38 cellular contexts compared by ENCODE assay signal in the genomic region with DNA sequence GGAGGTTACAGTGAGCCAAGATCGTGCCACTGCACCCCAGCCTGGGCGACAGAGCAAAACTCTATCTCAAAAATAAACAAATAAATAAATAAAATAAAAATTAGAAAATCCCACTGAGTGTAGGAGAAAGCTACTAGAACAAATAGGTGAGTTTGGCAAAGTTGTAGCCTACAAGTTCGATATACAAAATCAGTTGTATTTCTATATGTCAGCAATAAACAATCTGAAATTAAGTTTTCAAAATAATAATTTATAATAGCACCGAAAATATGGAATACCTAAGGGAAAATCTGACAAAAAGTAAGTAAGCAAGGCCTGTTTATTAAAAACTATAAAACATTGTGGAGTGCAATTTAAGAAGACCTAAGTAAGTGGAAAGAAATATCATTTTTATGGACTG. TPM values are rescaled to one million over a fixed set of nuclear protein-coding genes. Genes with fewer than 3 reads are reported as not detected.
"Had no signal": no experiment of that assay in that cellular context is flagged by ENCODE, and none has a peak within 500 bp of the region (broad histone marks: within the 10 kb centered on the region; RNA-seq: fewer than 3 reads in every experiment).

No MANE protein-coding gene starts in this region.

- H3K4me1 ChIP-seq: SJCRH30 had no signal

- H3K9me3 ChIP-seq: MG63, SJCRH30 had no signal

- FAIRE-seq: RCC 7860 had no signal

- H3K36me3 ChIP-seq: MG63, SJCRH30 had no signal

- H2AFZ ChIP-seq: PC-9 had no signal

- H3K27ac ChIP-seq: PC-9, RWPE1, SJCRH30, SK-N-MC had no signal

- H3K4me2 ChIP-seq: PC-9 had no signal

- ATAC-seq: Panc1, Right ventricle myocardium inferior, SK-N-SH treated with all-trans-retinoic acid at 6 μM for 48 hours, T-cell had no signal

- DNase-seq: Kasumi-1, MG63, NCI-H1048, NCI-H1092 treated with DMSO at 0.1 percent for 48 hours, NCI-H1105 treated with DMSO at 0.1 percent for 48 hours, NCI-H1417, NCI-H1436, NCI-H146, NCI-H1694, NCI-H187, NCI-H1930, NCI-H2029 treated with DMSO at 0.1 percent for 48 hours, NCI-H2081 treated with DMSO at 0.1 percent for 48 hours, NCI-H2107, NCI-H2171, NCI-H226, NCI-H446 treated with DMSO at 0.1 percent for 48 hours, NCI-H510A, NCI-H524, NCI-H526, NCI-H69, NCI-H748 treated with DMSO at 0.1 percent for 48 hours, NCI-H82, PC-9, SHP77, SIG-M5, SJCRH30, T-cell had no signal

- H3K4me3 ChIP-seq: MG63, PC-9, SJCRH30, SK-N-MC had no signal

RNA-seq across cellular contexts. Expression of gene DEFB118, which starts 5.1 kb away (rescaled TPM):
- total RNA-seq: M059J, OCI-LY7, PC-9, Right ventricle myocardium inferior, RPMI7951, SJCRH30, SK-MEL-5, T-cell had no signal

RNA-seq across cellular contexts. Expression of gene DEFB119, which starts 27.1 kb away (rescaled TPM):
- total RNA-seq: M059J, OCI-LY7, PC-9, Right ventricle myocardium inferior, RPMI7951, SJCRH30, SK-MEL-5, T-cell had no signal

RNA-seq across cellular contexts. Expression of gene DEFB121, which starts 42.7 kb away (rescaled TPM):
- total RNA-seq: M059J, OCI-LY7, PC-9, Right ventricle myocardium inferior, RPMI7951, SJCRH30, SK-MEL-5, T-cell had no signal

RNA-seq across cellular contexts. Expression of gene DEFB116, which starts 54.9 kb away (rescaled TPM):
- total RNA-seq: M059J, OCI-LY7, PC-9, Right ventricle myocardium inferior, RPMI7951, SJCRH30, SK-MEL-5, T-cell had no signal
